ENCODE assay signal across 1 cellular context in the genomic region with DNA sequence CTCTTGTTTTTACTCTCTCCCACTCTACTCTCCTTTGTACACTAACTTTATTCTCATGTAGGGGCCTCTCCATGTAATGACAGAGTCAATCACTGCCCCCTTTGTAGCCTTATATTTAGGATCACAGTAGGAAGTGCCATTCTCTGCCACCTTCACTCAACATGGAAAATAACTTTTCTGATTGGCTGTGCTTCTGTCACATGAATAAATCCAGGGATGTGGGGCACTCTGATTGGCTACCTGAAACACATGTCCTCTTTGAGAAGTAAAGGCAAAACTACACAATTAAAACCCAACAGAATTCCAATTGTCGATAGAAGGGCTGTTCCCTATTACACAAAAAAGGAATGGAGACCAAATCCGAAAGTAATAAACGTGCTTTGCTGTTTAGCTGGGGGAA.
TF ChIP-seq lines count a peak whose summit lies in the region.

A gene (minus strand): TSS at position 87 of the 400 bp plus-strand sequence.

TF ChIP-seq in WTC11, 78 proteins besides CTCF, POLR2A, EP300 and RAD21 (continued from another document):
- TF ChIP-seq, protein P1, sequence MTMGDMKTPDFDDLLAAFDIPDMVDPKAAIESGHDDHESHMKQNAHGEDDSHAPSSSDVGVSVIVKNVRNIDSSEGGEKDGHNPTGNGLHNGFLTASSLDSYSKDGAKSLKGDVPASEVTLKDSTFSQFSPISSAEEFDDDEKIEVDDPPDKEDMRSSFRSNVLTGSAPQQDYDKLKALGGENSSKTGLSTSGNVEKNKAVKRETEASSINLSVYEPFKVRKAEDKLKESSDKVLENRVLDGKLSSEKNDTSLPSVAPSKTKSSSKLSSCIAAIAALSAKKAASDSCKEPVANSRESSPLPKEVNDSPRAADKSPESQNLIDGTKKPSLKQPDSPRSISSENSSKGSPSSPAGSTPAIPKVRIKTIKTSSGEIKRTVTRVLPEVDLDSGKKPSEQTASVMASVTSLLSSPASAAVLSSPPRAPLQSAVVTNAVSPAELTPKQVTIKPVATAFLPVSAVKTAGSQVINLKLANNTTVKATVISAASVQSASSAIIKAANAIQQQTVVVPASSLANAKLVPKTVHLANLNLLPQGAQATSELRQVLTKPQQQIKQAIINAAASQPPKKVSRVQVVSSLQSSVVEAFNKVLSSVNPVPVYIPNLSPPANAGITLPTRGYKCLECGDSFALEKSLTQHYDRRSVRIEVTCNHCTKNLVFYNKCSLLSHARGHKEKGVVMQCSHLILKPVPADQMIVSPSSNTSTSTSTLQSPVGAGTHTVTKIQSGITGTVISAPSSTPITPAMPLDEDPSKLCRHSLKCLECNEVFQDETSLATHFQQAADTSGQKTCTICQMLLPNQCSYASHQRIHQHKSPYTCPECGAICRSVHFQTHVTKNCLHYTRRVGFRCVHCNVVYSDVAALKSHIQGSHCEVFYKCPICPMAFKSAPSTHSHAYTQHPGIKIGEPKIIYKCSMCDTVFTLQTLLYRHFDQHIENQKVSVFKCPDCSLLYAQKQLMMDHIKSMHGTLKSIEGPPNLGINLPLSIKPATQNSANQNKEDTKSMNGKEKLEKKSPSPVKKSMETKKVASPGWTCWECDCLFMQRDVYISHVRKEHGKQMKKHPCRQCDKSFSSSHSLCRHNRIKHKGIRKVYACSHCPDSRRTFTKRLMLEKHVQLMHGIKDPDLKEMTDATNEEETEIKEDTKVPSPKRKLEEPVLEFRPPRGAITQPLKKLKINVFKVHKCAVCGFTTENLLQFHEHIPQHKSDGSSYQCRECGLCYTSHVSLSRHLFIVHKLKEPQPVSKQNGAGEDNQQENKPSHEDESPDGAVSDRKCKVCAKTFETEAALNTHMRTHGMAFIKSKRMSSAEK (CRISPR knock-in tag; IDR thresholded peaks at IDR 0.05; ENCODE audit: borderline replicate concordance): no peak
